ENCODE assay signal across 9 cellular contexts in the genomic region with DNA sequence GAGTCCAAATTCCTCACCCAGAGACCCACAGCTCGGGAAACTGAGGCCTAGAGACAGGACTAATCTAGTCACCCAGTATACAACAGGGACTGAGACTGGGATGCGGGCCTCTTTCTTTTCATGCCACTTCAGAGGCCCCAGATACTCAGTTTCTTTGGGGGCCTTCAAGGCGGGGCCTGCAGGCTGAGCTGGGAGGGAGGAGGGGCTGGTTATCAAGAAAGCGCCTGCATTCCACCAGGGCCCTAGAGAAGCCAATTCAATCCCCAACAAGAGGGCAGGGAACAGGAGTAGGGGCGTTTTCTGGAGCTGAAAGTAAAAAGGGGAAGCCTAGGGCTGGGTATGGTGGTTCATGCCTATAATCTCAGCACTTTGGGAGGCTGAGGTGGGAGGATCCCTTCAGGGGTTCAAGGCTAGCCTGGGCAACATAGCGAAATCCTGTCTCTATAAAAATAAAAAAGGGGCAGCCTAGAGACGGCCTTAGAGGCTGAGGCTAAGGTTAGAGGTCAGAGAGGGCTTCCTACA. TPM values are rescaled to one million over a fixed set of nuclear protein-coding genes. Genes with fewer than 3 reads are reported as not detected.
DNase-seq lines count a peak whose midpoint lies in the region; ATAC-seq and TF ChIP-seq lines count a peak whose summit lies in the region.
"Had no signal": no experiment of that assay in that cellular context is flagged by ENCODE, and none has a peak within 500 bp of the region (broad histone marks: within the 10 kb centered on the region; RNA-seq: fewer than 3 reads in every experiment).

No MANE protein-coding gene starts in this region.

- peaks cover 5 to 34% (median 20%) of the 10 kb centered on the region in 4 donors for H3K4me1 Mint-ChIP-seq in CD4-positive, CD25-positive, alpha-beta regulatory T cell

- H3K4me3 Mint-ChIP-seq in CD4-positive, CD25-positive, alpha-beta regulatory T cell: peak overlapping the region; percentile 92 to 93 (median 92)

- DNase-seq in CD4-positive, CD25-positive, alpha-beta regulatory T cell: no peak
- no peak for DNase-seq in LNCaP clone FGC (ENCODE audit: low read depth)
- DNase-seq in coronary artery (ENCODE audit: low spot score): no peak
- DNase-seq in posterior cingulate gyrus: no peak
- DNase-seq in medulla oblongata (ENCODE audit: extremely low spot score): no peak

- intact Hi-C loops in posterior cingulate gyrus (cut with DNase I): no loop called here

- no peaks in the 10 kb centered on the region for H3K27me3 Mint-ChIP-seq in CD4-positive, CD25-positive, alpha-beta regulatory T cell

- H3K9me3 ChIP-seq in CD4-positive, CD25-positive, alpha-beta regulatory T cell (ENCODE audit: control insufficient read depth in 2 of 2, low read length in 2 of 2): no peaks in the 10 kb centered on the region
- no peaks in the 10 kb centered on the region for H3K9me3 ChIP-seq in neutrophil

- H3K27me3 ChIP-seq in CD4-positive, CD25-positive, alpha-beta regulatory T cell (ENCODE audit: control insufficient read depth, insufficient read depth, low read length): no peaks in the 10 kb centered on the region
- H3K27me3 ChIP-seq in neutrophil: no peaks in the 10 kb centered on the region

- TF ChIP-seq CTCF in LNCaP clone FGC (IDR thresholded peaks at IDR 0.05; ENCODE audit: control insufficient read depth, extremely low read depth, insufficient read depth): no peak
- no peak for TF ChIP-seq CTCF in coronary artery (IDR thresholded peaks at IDR 0.05)
- no peak for TF ChIP-seq CTCF in neutrophil (IDR thresholded peaks at IDR 0.05)

- H3K9me3 Mint-ChIP-seq in CD4-positive, CD25-positive, alpha-beta regulatory T cell: no peaks in the 10 kb centered on the region

- H3K27ac Mint-ChIP-seq in CD4-positive, CD25-positive, alpha-beta regulatory T cell: peak overlapping the region in 2 of 3 donors; percentile 95 to 97

- peak overlapping the region; percentile 73 for H3K27ac ChIP-seq in CD4-positive, CD25-positive, alpha-beta regulatory T cell (ENCODE audit: insufficient read depth, low read length, poor library complexity, severe bottlenecking)
- H3K27ac ChIP-seq in coronary artery: peak overlapping the region in 1 of 2 donors; percentile 80
- peak overlapping the region; percentile 95 for H3K27ac ChIP-seq in neutrophil

- H3K4me3 ChIP-seq in CD4-positive, CD25-positive, alpha-beta regulatory T cell (ENCODE audit: low read depth, low read length): no peak overlapping the region
- H3K4me3 ChIP-seq in LNCaP clone FGC (ENCODE audit: low read depth, low read length) (peak overlapping the region; percentile 98; the same call in 1 of the 2 replicates), coronary artery (peak overlapping the region; percentile 89), neutrophil (ENCODE audit: low read depth in 1 of 2, low read length in 1 of 2) (peak overlapping the region; percentile 89 to 97)

- peaks cover 31% of the 10 kb centered on the region for H3K36me3 ChIP-seq in CD4-positive, CD25-positive, alpha-beta regulatory T cell (ENCODE audit: control insufficient read depth, insufficient read depth, low read length)
- peaks cover 49% of the 10 kb centered on the region for H3K36me3 ChIP-seq in neutrophil

- H3K36me3 Mint-ChIP-seq in CD4-positive, CD25-positive, alpha-beta regulatory T cell: peaks cover 11% of the 10 kb centered on the region

- H3K4me1 ChIP-seq in CD4-positive, CD25-positive, alpha-beta regulatory T cell (ENCODE audit: control insufficient read depth, insufficient read depth, low read length, poor library complexity, severe bottlenecking): peaks cover 27% of the 10 kb centered on the region
- peaks cover 19 to 23% of the 10 kb centered on the region in 2 experiments for H3K4me1 ChIP-seq in neutrophil (ENCODE audit: control insufficient read depth in 1 of 2, insufficient read depth in 1 of 2, low read depth in 1 of 2, low read length in 1 of 2)

- no peak for ATAC-seq in CD4-positive, CD25-positive, alpha-beta regulatory T cell (ENCODE audit: low read depth in 2 of 2)
- ATAC-seq in GM21515 (IDR thresholded peaks at IDR 0.05; ENCODE audit: unreplicated experiment) (no peak), HG03139 (IDR thresholded peaks at IDR 0.05; ENCODE audit: unreplicated experiment) (no peak)

RNA-seq across cellular contexts. Expression of gene ATG2A, which starts 1.6 kb away (rescaled TPM):
- total RNA-seq in CD4-positive, CD25-positive, alpha-beta regulatory T cell: 234 TPM
- 1 to 10 TPM; 5.8 to 8.0 (median 6.4) TPM for polyA plus RNA-seq in CD4-positive, CD25-positive, alpha-beta regulatory T cell

RNA-seq across cellular contexts. Expression of gene PPP2R5B, which starts 9.1 kb away (rescaled TPM):
- 34.5 TPM for total RNA-seq in CD4-positive, CD25-positive, alpha-beta regulatory T cell
- polyA plus RNA-seq in CD4-positive, CD25-positive, alpha-beta regulatory T cell: 1 to 10 TPM; 3.6 to 4.9 (median 3.8) TPM

RNA-seq across cellular contexts. Expression of gene GPHA2, which starts 20.3 kb away (rescaled TPM):
- total RNA-seq in CD4-positive, CD25-positive, alpha-beta regulatory T cell: not detected
- polyA plus RNA-seq in CD4-positive, CD25-positive, alpha-beta regulatory T cell: not detected
- total RNA-seq: RPMI7951 had no signal

RNA-seq across cellular contexts. Expression of gene EHD1, which starts 37.0 kb away (rescaled TPM):
- 201 TPM for total RNA-seq in CD4-positive, CD25-positive, alpha-beta regulatory T cell
- 100 to 1,000 TPM; 180 to 223 (median 183) TPM for polyA plus RNA-seq in CD4-positive, CD25-positive, alpha-beta regulatory T cell

RNA-seq across cellular contexts. Expression of gene MAJIN, which starts 56.5 kb away (rescaled TPM):
- total RNA-seq in CD4-positive, CD25-positive, alpha-beta regulatory T cell: not detected
- polyA plus RNA-seq in CD4-positive, CD25-positive, alpha-beta regulatory T cell: under 1 TPM in 3 of 4 donors, not detected in 1; 0.46 to 0.64 (median 0.51) TPM
- total RNA-seq: RPMI7951 had no signal
